1 cellular context compared by ENCODE assay signal in the genomic region with DNA sequence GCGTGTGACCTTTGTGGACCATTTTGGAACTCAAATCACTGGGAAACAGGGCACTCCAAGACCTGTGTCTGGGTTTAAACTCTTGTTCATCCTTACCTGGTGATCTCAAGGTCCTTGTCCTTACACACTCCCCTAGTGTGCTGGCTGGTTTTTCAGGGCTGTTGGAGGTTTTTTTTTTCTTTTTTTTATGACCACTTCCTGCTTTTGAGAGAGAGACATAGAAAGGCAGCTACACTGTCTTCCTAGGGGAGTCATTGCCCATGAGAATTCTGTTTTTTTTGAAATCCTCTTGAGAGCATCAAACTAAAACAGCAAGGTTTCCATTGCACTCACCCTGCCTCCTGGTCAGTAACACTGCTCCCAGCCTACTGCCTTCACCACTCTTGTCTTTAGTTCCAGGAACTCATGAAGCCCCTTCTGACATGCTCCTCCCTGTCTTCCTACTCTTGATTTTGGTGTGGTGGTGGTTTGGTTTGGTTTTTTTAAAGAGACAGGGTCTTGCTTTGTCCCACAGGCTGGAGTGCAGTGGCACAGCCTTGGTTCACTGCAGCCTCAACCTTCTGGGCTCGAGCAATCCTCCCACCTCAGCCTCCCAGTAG.
A peak's percentile ranks its signal among the peaks of the same experiment; 100 is the strongest.
TF ChIP-seq lines count a peak whose summit lies in the region.

No MANE protein-coding gene starts in this region.

TF ChIP-seq in GM12878, 131 proteins besides CTCF, POLR2A, EP300 and RAD21:
- no peak for TF ChIP-seq SMAD5 (IDR thresholded peaks at IDR 0.05; ENCODE audit: low read depth)
- TF ChIP-seq, protein P1, sequence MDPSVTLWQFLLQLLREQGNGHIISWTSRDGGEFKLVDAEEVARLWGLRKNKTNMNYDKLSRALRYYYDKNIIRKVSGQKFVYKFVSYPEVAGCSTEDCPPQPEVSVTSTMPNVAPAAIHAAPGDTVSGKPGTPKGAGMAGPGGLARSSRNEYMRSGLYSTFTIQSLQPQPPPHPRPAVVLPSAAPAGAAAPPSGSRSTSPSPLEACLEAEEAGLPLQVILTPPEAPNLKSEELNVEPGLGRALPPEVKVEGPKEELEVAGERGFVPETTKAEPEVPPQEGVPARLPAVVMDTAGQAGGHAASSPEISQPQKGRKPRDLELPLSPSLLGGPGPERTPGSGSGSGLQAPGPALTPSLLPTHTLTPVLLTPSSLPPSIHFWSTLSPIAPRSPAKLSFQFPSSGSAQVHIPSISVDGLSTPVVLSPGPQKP (IDR thresholded peaks at IDR 0.05; ENCODE audit: low read depth, low read length): no peak
- TF ChIP-seq, protein P2, sequence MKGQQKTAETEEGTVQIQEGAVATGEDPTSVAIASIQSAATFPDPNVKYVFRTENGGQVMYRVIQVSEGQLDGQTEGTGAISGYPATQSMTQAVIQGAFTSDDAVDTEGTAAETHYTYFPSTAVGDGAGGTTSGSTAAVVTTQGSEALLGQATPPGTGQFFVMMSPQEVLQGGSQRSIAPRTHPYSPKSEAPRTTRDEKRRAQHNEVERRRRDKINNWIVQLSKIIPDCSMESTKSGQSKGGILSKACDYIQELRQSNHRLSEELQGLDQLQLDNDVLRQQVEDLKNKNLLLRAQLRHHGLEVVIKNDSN (IDR thresholded peaks at IDR 0.05; ENCODE audit: borderline replicate concordance, extremely low read length, insufficient read depth, low read depth, low read length): no peak
- no peak for TF ChIP-seq POLR2AphosphoS5 (IDR thresholded peaks at IDR 0.05; ENCODE audit: low read length)
- TF ChIP-seq SPI1 (IDR thresholded peaks at IDR 0.05; ENCODE audit: borderline replicate concordance, insufficient read depth, low read depth, low read length): peak; percentile 29; the same call in 1 of the 2 replicates
- peak; percentile 67; the same call in 1 of the 2 replicates for TF ChIP-seq ZNF384 (IDR thresholded peaks at IDR 0.05; ENCODE audit: borderline replicate concordance, low read depth, low read length)
- TF ChIP-seq JUNB (IDR thresholded peaks at IDR 0.05): no peak
- no peak for TF ChIP-seq GABPA (IDR thresholded peaks at IDR 0.05; ENCODE audit: low read depth)
- TF ChIP-seq EGR1 (IDR thresholded peaks at IDR 0.05; ENCODE audit: borderline replicate concordance in 1 of 2, low read depth in 2 of 2, low read length in 2 of 2): no peak
- TF ChIP-seq CBFB (IDR thresholded peaks at IDR 0.05; ENCODE audit: low read depth): no peak
- TF ChIP-seq CBX5 (IDR thresholded peaks at IDR 0.05; ENCODE audit: low read depth): no peak
